In genomic region chr18:2660849-2661248, GRCh38 we compare ENCODE assay signal across 1 cellular context.
A peak's percentile ranks its signal among the peaks of the same experiment; 100 is the strongest.
TF ChIP-seq lines count a peak whose summit lies in the region.
"Not testable (repeated sequence)": the region's sequence is repeated elsewhere in the genome, so short reads cannot be mapped to it uniquely, and the experiment has no call there.

No MANE protein-coding gene starts in this region.

TF ChIP-seq in K562, 482 proteins besides CTCF, POLR2A, EP300 and RAD21:
- TF ChIP-seq BCOR (IDR thresholded peaks at IDR 0.05) = peak; percentile 77
- TF ChIP-seq POLR2B (IDR thresholded peaks at IDR 0.05; ENCODE audit: low read depth, partially characterized antibody) = peak; percentile 20
- TF ChIP-seq TEAD4 (IDR thresholded peaks at IDR 0.05; ENCODE audit: low read length) = not testable (repeated sequence)
- TF ChIP-seq TEAD4 (CRISPR knock-in tag; IDR thresholded peaks at IDR 0.05; ENCODE audit: borderline replicate concordance) = 0 out of 2 replicates have a peak, but pooled peaks have one; percentile 46
- TF ChIP-seq, protein P1, sequence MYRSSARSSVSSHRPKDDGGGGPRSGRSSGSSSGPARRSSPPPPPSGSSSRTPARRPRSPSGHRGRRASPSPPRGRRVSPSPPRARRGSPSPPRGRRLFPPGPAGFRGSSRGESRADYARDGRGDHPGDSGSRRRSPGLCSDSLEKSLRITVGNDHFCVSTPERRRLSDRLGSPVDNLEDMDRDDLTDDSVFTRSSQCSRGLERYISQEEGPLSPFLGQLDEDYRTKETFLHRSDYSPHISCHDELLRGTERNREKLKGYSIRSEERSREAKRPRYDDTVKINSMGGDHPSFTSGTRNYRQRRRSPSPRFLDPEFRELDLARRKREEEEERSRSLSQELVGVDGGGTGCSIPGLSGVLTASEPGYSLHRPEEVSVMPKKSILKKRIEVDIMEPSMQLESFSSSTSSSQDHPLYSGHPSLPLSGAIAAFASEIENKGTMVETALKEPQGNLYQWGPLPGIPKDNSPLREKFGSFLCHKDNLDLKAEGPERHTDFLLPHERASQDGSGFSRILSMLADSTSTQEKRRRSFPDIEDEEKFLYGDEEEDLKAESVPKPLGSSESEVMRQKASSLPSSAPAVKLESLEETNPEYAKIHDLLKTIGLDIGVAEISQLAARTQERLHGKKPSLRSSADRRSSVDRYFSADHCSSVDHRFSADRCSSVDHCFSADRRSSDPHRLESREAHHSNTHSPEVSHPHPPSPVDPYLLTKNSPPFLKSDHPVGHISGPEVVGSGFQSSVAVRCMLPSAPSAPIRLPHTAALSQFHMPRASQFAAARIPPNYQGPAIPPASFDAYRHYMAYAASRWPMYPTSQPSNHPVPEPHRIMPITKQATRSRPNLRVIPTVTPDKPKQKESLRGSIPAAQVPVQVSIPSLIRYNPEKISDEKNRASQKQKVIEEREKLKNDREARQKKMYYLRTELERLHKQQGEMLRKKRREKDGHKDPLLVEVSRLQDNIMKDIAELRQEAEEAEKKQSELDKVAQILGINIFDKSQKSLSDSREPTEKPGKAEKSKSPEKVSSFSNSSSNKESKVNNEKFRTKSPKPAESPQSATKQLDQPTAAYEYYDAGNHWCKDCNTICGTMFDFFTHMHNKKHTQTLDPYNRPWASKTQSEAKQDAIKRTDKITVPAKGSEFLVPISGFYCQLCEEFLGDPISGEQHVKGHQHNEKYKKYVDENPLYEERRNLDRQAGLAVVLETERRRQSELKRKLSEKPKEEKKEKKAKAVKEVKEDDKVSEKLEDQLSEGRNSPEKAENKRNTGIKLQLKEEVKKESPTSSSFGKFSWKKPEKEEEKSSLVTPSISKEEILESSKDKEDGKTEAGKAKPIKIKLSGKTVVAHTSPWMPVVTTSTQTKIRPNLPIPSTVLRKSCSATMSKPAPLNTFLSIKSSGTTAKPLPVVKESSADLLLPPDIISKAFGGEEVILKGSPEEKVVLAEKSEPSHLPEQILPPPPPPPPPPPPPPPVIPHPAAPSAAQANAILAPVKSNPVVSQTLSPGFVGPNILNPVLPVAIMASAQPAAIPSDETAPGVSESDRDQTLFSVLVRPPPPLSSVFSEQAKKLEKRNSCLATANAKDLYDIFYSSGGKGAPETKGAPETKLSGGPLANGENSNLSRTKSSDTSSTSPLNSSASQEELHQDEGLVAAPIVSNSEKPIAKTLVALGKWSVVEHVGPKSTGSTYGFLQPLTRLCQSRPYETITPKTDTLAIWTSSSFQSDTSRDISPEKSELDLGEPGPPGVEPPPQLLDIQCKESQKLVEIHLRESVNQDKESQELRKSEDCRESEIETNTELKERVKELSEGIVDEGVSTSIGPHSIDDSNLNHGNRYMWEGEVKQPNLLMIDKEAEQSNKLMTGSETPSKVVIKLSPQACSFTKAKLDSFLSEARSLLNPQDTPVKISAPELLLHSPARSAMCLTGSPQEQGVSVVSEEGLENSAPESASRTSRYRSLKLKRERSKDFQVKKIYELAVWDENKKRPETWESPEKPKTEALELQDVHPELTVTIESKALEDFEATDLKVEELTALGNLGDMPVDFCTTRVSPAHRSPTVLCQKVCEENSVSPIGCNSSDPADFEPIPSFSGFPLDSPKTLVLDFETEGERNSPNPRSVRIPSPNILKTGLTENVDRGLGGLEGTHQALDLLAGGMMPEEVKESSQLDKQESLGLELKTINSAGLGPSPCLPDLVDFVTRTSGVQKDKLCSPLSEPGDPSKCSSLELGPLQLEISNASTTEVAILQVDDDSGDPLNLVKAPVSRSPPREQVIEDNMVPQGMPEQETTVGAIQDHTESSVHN (IDR thresholded peaks at IDR 0.05; ENCODE audit: borderline replicate concordance in 1 of 2, low read depth in 1 of 2) = 0 out of 4 replicates have a peak, but pooled peaks of 1 of the 2 experiments have one; percentile 42
- peak; percentile 43 to 63; a peak in 3 of 4 replicates for TF ChIP-seq KDM1A (IDR thresholded peaks at IDR 0.05)
- peak; percentile 34; the same call in 1 of the 2 replicates for TF ChIP-seq SUPT5H (IDR thresholded peaks at IDR 0.05)
- TF ChIP-seq HDAC1 (IDR thresholded peaks at IDR 0.05) = 0 out of 4 replicates have a peak, but pooled peaks of 1 of the 2 experiments have one; percentile 9
- TF ChIP-seq SMARCA5 (IDR thresholded peaks at IDR 0.05) = peak; percentile 31; the same call in 1 of the 2 replicates
- peak; percentile 89 for TF ChIP-seq ZNF146 (CRISPR knock-in tag; IDR thresholded peaks at IDR 0.05; ENCODE audit: unreplicated experiment)
